Comparison of ENCODE assay signal across 8 cellular contexts in the genomic region with DNA sequence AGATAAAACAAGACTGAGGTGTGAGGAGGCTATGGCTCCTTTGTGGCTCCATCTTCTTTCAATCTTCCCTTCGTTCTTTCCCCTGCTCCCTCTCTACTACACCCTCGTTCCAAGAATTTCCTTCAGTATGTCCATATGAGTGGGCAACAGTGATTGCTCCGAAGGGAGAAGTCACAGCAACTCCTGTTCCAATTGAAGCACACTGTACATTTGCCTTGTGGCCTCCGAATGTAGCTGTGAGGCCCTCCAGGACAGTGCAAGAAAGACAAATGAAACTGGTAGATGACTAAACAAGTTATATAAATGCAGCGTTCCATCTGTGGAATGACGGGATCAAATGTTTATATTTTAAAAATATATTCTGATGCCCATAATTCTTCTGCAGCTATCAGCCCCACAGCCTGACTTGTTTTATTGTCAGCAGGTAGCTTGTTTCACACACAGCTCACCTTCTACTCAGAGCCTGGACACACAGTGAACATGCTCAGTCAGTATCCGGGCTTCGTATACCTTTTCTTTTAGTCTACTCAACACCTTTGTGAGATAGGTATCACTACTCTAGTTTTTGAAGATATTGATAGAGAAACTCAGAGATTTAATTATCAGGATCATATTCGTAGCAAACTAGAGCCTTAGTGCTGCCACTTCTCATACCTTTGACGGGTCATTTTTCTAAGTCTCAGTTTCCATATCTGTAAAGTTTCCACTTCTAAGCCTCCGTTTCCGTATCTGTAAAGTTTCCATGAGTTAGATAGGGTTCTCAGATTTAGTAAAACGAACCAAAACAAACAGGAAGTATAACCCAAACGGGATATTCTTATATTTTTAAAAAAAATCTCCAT. TPM values are rescaled to one million over a fixed set of nuclear protein-coding genes. Genes with fewer than 3 reads are reported as not detected.
DNase-seq lines count a peak whose midpoint lies in the region; ATAC-seq, FAIRE-seq and TF ChIP-seq lines count a peak whose summit lies in the region.

No MANE protein-coding gene starts in this region.

- TF ChIP-seq POLR2A in K562 (conservative IDR thresholded peaks at IDR 0.05): no peak

- no peak for TF ChIP-seq EP300 in K562 (IDR thresholded peaks at IDR 0.05; ENCODE audit: low read length)

- DNase-seq in GM12864 (ENCODE audit: low read depth): no peak
- peak; percentile 2 for DNase-seq in HK-2 (ENCODE audit: unreplicated experiment)
- peak in 1 of 4 experiments; percentile 33 for DNase-seq in K562 (ENCODE audit: extremely low read depth in 1 of 4, low spot score in 3 of 4)
- DNase-seq in natural killer cell: no peak
- no peak for DNase-seq in NCI-H2171 treated with DMSO at 0.1 percent for 48 hours (lab: John Stamatoyannopoulos, UW)
- no peak for DNase-seq in stimulated activated CD4-positive, alpha-beta T cell treated with anti-CD3 and anti-CD28 coated beads, Interleukin-1b, Interleukin-23, amount 100 ng/mL, for 48 hours
- no peak for DNase-seq in NCI-H146 (lab: John Stamatoyannopoulos, UW)

- H3K4me3 ChIP-seq in GM12864 (ENCODE audit: low read depth, low read length) (peak overlapping the region; percentile 70), K562 (peak overlapping the region; percentile 88)

- 18% methylated on average over 14 of the region's 14 CpGs for WGBS in K562 (ENCODE audit: insufficient coverage, low coverage, missing lambda C conversion rate)

- POLR2A ChIA-PET in K562 (lab: Yijun Ruan, JAX): interaction anchor here (0.7 to 0.9 kb wide), 4 partner anchors 20 to 148 kb away, joined by 3 read pairs; no protein-coding TSS in a partner anchor

- no peaks in the 10 kb centered on the region for H3K27me3 ChIP-seq in K562 (ENCODE audit: control insufficient read depth in 2 of 2, insufficient read depth in 2 of 2, low read length in 2 of 2)

- peak overlapping the region; percentile 88 for H2AFZ ChIP-seq in K562 (ENCODE audit: low read depth, low read length)

- peak overlapping the region; percentile 88 for H3K4me3 Mint-ChIP-seq in natural killer cell

- peaks cover 45% of the 10 kb centered on the region for H3K79me2 ChIP-seq in K562 (ENCODE audit: control insufficient read depth, insufficient read depth, low read length)

- no peaks in the 10 kb centered on the region for H3K27me3 Mint-ChIP-seq in natural killer cell (ENCODE audit: low read depth in 2 of 2)

- H3K4me1 ChIP-seq in K562 (replicated peaks in 1 of 2; ENCODE audit: control insufficient read depth in 2 of 2, insufficient read depth in 2 of 2, low read length in 2 of 2): peaks cover 5 to 18% of the 10 kb centered on the region in 2 experiments; a peak in 3 of 5 replicates

- no peak for TF ChIP-seq RAD21 in K562 (CRISPR knock-in tag; conservative IDR thresholded peaks at IDR 0.05 in 1 of 2, IDR thresholded peaks at IDR 0.05 in 1 of 2)

- H3K9me1 ChIP-seq in K562 (ENCODE audit: control insufficient read depth, insufficient read depth, low read length): no peaks in the 10 kb centered on the region

- ATAC-seq in K562 (no peak), natural killer cell (no peak), HG02970 (IDR thresholded peaks at IDR 0.05; ENCODE audit: low FRiP score, unreplicated experiment) (no peak)

- no peaks in the 10 kb centered on the region for H4K20me1 ChIP-seq in K562 (replicated peaks; ENCODE audit: control insufficient read depth, insufficient read depth, low read length)

- TF ChIP-seq CTCF in GM12864 (IDR thresholded peaks at IDR 0.05; ENCODE audit: low read depth, low read length, missing control alignments) (no peak), K562 (IDR thresholded peaks at IDR 0.05 in 2 of 3, conservative IDR thresholded peaks at IDR 0.05 in 1 of 3; ENCODE audit: insufficient read depth in 2 of 3, low read depth in 1 of 3, low read length in 3 of 3) (no peak), natural killer cell (IDR thresholded peaks at IDR 0.05) (no peak)

- intact Hi-C loops in K562 (cut with micrococcal nuclease) (no loop called here), natural killer cell (cut with micrococcal nuclease) (no loop called here)

- TSS peak; percentile 82 for BruUV-seq in K562 (replicated peaks; lab: Mats Ljungman, UMichigan)

- CTCF ChIA-PET in K562 (lab: Yijun Ruan, JAX; ENCODE audit: low intra/inter-chr PET ratio): no interaction called here

- H3K9me3 ChIP-seq in K562 (replicated peaks; ENCODE audit: control insufficient read depth, insufficient read depth, low read depth, low read length): no peaks in the 10 kb centered on the region

- H3K4me2 ChIP-seq in K562 (ENCODE audit: insufficient read depth, low read length): peak overlapping the region; percentile 86

- H3K27ac Mint-ChIP-seq in natural killer cell: peak overlapping the region; percentile 95 to 96

- H3K4me1 Mint-ChIP-seq in natural killer cell: peaks cover 48 to 61% of the 10 kb centered on the region in 2 donors

- peak overlapping the region; percentile 91 for H3K27ac ChIP-seq in K562 (ENCODE audit: extremely low read depth, low read depth, low read length)

- peaks cover 0 to 3% of the 10 kb centered on the region in 2 donors for H3K9me3 Mint-ChIP-seq in natural killer cell

- H3K36me3 Mint-ChIP-seq in natural killer cell: peaks cover 13% of the 10 kb centered on the region

- no peaks in the 10 kb centered on the region for H3K36me3 ChIP-seq in K562 (ENCODE audit: control insufficient read depth, insufficient read depth, low read length)

- H3K9ac ChIP-seq in K562 (ENCODE audit: insufficient read depth in 1 of 2, low read depth in 2 of 2, low read length in 2 of 2): peak overlapping the region; percentile 29 to 91; a peak in 2 of 4 replicates

- in situ Hi-C loops in K562 (cut with MboI): no loop called here

- peak; percentile 44 for FAIRE-seq in K562 (lab: Jason Lieb, UNC)

TF ChIP-seq in K562, 482 proteins besides CTCF, POLR2A, EP300 and RAD21 (continues in another document):
- TF ChIP-seq GTF2E2 (tag; IDR thresholded peaks at IDR 0.05) (0 out of 2 replicates have a peak, but pooled peaks have one; percentile 51), HDAC8 (tag; IDR thresholded peaks at IDR 0.05) (no peak), ZNF584 (CRISPR knock-in tag; IDR thresholded peaks at IDR 0.05; ENCODE audit: low read depth) (0 out of 2 replicates have a peak, but pooled peaks have one; percentile 34)
- TF ChIP-seq, protein P1, sequence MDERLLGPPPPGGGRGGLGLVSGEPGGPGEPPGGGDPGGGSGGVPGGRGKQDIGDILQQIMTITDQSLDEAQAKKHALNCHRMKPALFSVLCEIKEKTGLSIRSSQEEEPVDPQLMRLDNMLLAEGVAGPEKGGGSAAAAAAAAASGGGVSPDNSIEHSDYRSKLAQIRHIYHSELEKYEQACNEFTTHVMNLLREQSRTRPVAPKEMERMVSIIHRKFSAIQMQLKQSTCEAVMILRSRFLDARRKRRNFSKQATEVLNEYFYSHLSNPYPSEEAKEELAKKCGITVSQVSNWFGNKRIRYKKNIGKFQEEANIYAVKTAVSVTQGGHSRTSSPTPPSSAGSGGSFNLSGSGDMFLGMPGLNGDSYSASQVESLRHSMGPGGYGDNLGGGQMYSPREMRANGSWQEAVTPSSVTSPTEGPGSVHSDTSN (CRISPR knock-in tag; IDR thresholded peaks at IDR 0.05; ENCODE audit: low read depth): no peak
- TF ChIP-seq, protein P1 (tag; conservative IDR thresholded peaks at IDR 0.05; ENCODE audit: low read depth): peak; percentile 20; the same call in 1 of the 2 replicates

RNA-seq across cellular contexts. Expression of a gene that starts 1.2 kb away (rescaled TPM):
- 41.6 and 60.4 TPM in 2 replicates for total RNA-seq in K562 (2011; cell fraction: chromatin; rRNA removed; ENCODE audit: low replicate concordance)
- total RNA-seq in K562 (2011; cell fraction: nucleolus; rRNA removed): 13.7 and 17.9 TPM in 2 replicates
- 21.9 and 34.4 TPM in 2 replicates for total RNA-seq in K562 (2011; cell fraction: nucleoplasm; rRNA removed)
- total RNA-seq in K562 (2014; rRNA removed) (24.4 and 25.7 TPM in 2 replicates), K562 (2014; rRNA removed; fragmentation: Illumina TruSeq; extraction: Trizol) (36.1 and 41.0 TPM in 2 replicates), K562 (2015; rRNA removed; fragmentation: Illumina TruSeq; extraction: Trizol) (26.4 and 31.1 TPM in 2 replicates), K562 (2021) (26.7 and 30.1 TPM in 2 replicates), natural killer cell (10 to 100 TPM; 58.6 to 71.6 (median 65.9) TPM)
- polyA plus RNA-seq in K562 (2011; rRNA removed) (23.0 and 25.9 TPM in 2 replicates), K562 (2014; fragmentation: Illumina TruSeq; extraction: Trizol) (19.6 and 24.2 TPM in 2 replicates), K562 (2014; fragmentation: Nextera tagmentation; extraction: Ambion mirVana) (10 to 100 TPM; 12.4 to 22.8 TPM), K562 (2014; rRNA removed) (10.5 and 11.4 TPM in 2 replicates)
- polyA plus RNA-seq in K562 (2011; cell fraction: cytosol; rRNA removed): 5.2 and 10.6 TPM in 2 replicates
- polyA plus RNA-seq in K562 (2011; cell fraction: nucleus; rRNA removed): 13.7 and 18.9 TPM in 2 replicates
- polyA plus RNA-seq in K562 (2012): 8.5 and 10.5 TPM in 2 replicates
- 66.3 and 97.5 TPM in 2 replicates for polyA minus RNA-seq in K562 (2011; rRNA and poly(A)+ RNA removed)
- 23.6 and 24.8 TPM in 2 replicates for polyA minus RNA-seq in K562 (2011; cell fraction: cytosol; rRNA and poly(A)+ RNA removed)
- polyA minus RNA-seq in K562 (2011; cell fraction: nucleus; rRNA and poly(A)+ RNA removed): 15.6 and 26.7 TPM in 2 replicates
